In genomic region chr12:12714276-12715001, GRCh38 we compare ENCODE assay signal across 1 cellular context.
A peak's percentile ranks its signal among the peaks of the same experiment; 100 is the strongest.
TF ChIP-seq lines count a peak whose summit lies in the region.

No MANE protein-coding gene starts in this region.

TF ChIP-seq in K562, 482 proteins besides CTCF, POLR2A, EP300 and RAD21 (continued from another document):
- TF ChIP-seq ZNF449 (CRISPR knock-in tag; IDR thresholded peaks at IDR 0.05) (no peak), CREM (IDR thresholded peaks at IDR 0.05; ENCODE audit: low read depth) (0 out of 2 replicates have a peak, but pooled peaks have one; percentile 9), BRD9 (IDR thresholded peaks at IDR 0.05; ENCODE audit: low read depth, partially characterized antibody) (peak; percentile 72), RBFOX2 (IDR thresholded peaks at IDR 0.05; ENCODE audit: low read depth, low read length) (peak; percentile 15; the same call in 1 of the 2 replicates), SPI1 (IDR thresholded peaks at IDR 0.05; ENCODE audit: borderline replicate concordance, low read depth, low read length) (no peak), BMI1 (IDR thresholded peaks at IDR 0.05; ENCODE audit: low read length) (no peak), ZNF592 (IDR thresholded peaks at IDR 0.05) (peak; percentile 29; the same call in 1 of the 2 replicates), CGGBP1 (CRISPR knock-in tag; IDR thresholded peaks at IDR 0.05) (no peak)
